ENCODE assay signal across 1 cellular context in the genomic region with DNA sequence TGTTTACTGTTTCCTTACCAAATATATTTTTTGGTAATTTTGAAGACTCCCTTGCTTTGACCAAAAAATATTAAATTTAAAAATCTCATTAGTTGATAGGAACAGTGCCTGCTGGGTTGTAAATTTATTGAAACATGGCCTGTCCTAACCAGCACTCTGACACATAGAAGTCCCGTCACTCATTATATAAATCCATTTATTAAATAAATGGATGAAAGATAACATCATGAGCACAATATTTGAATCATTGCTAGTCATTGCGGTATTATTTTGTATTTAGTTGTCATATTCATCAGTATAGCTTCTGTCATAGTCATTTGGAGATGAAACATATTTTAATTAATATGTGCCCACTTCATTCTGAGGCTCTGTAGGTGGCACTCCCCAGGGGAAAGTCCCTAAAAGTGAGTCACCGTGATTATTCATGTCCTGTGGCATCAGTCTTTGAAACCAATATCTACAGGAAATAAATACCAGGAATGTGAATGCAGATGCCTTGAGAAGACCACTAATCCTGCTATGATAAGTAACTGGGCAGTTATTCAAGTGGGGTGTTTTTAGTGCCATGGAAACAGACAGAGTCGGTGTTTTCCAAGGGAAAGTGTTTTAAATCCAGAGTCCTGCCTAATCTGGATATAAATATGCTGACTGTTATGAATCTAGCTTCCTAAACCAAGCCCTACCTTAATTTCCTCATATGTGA.
TF ChIP-seq lines count a peak whose summit lies in the region.

No MANE protein-coding gene starts in this region.

TF ChIP-seq in IMR-90, 13 proteins besides CTCF, POLR2A, EP300 and RAD21:
- TF ChIP-seq CHD1 (IDR thresholded peaks at IDR 0.05; ENCODE audit: low read depth, low read length) (no peak; the same call in 1 of the 2 replicates), MAFK (IDR thresholded peaks at IDR 0.05; ENCODE audit: low read depth, low read length) (peak; percentile 97), NFE2L2 (IDR thresholded peaks at IDR 0.05; ENCODE audit: low read depth, low read length) (0 out of 2 replicates have a peak, but pooled peaks have one; percentile 36), BHLHE40 (IDR thresholded peaks at IDR 0.05; ENCODE audit: low read depth, low read length) (peak; percentile 54), MXI1 (IDR thresholded peaks at IDR 0.05; ENCODE audit: borderline replicate concordance, low read depth, low read length) (no peak), FOS (IDR thresholded peaks at IDR 0.05; ENCODE audit: low read depth, low read length) (peak; percentile 96), RCOR1 (IDR thresholded peaks at IDR 0.05; ENCODE audit: insufficient replicate concordance, low read length) (peak; percentile 20), MAZ (IDR thresholded peaks at IDR 0.05; ENCODE audit: borderline replicate concordance, low read depth, low read length) (no peak), RFX5 (IDR thresholded peaks at IDR 0.05; ENCODE audit: low read depth, low read length) (no peak), CEBPB (IDR thresholded peaks at IDR 0.05; ENCODE audit: low read depth, low read length) (peak; percentile 48; the same call in 1 of the 2 replicates), SMC3 (IDR thresholded peaks at IDR 0.05; ENCODE audit: low read depth, low read length) (no peak)
- TF ChIP-seq, protein P1, sequence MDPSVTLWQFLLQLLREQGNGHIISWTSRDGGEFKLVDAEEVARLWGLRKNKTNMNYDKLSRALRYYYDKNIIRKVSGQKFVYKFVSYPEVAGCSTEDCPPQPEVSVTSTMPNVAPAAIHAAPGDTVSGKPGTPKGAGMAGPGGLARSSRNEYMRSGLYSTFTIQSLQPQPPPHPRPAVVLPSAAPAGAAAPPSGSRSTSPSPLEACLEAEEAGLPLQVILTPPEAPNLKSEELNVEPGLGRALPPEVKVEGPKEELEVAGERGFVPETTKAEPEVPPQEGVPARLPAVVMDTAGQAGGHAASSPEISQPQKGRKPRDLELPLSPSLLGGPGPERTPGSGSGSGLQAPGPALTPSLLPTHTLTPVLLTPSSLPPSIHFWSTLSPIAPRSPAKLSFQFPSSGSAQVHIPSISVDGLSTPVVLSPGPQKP (IDR thresholded peaks at IDR 0.05; ENCODE audit: borderline replicate concordance, low read depth, low read length), result no peak
- TF ChIP-seq, protein P2, sequence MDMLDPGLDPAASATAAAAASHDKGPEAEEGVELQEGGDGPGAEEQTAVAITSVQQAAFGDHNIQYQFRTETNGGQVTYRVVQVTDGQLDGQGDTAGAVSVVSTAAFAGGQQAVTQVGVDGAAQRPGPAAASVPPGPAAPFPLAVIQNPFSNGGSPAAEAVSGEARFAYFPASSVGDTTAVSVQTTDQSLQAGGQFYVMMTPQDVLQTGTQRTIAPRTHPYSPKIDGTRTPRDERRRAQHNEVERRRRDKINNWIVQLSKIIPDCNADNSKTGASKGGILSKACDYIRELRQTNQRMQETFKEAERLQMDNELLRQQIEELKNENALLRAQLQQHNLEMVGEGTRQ (IDR thresholded peaks at IDR 0.05; ENCODE audit: low read depth, low read length), result no peak
